Comparison of ENCODE assay signal across 10 cellular contexts in the genomic region with DNA sequence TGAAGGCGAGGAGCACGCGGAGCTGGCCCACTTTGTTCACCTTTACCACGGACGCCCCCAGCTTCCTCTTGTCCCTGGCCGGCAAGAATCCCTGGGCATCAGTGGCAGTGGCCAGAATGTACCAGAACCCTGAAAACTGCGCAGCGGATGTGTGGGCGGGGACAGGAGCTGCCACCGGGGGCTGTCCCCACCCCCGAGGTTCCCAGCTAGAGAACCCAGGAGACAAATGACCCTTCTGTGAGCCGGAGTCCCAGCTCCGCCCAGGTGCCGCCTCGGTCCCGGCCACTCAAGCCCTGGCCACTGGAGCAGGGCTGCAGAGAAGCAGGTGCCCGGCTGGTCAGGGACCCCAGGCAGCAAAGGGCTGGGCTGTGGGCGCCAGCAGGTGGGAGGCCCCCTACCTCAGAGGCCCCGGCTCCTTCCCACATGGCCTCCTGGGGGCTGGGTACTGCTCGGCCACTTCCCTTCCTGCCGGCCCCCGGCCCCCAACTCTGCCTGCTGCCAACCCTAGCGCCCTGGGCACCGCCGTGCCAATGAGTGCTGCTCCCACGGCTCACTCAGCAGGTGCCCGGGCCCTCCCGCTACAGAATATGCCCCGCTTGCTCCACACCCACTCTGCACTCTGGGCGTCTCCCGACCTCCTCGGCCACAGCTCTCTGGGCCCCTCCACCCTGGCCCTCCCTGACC. TPM values are rescaled to one million over a fixed set of nuclear protein-coding genes. Genes with fewer than 3 reads are reported as not detected.
A peak's percentile ranks its signal among the peaks of the same experiment; 100 is the strongest.
DNase-seq lines count a peak whose midpoint lies in the region; ATAC-seq and TF ChIP-seq lines count a peak whose summit lies in the region.
"Had no signal": no experiment of that assay in that cellular context is flagged by ENCODE, and none has a peak within 500 bp of the region (broad histone marks: within the 10 kb centered on the region; RNA-seq: fewer than 3 reads in every experiment).

No MANE protein-coding gene starts in this region.

- TF ChIP-seq CTCF in PC-3 (conservative IDR thresholded peaks at IDR 0.05; ENCODE audit: low read depth, low read length) (no peak), coronary artery (IDR thresholded peaks at IDR 0.05) (no peak)

- no peaks in the 10 kb centered on the region for H3K79me2 ChIP-seq in PC-3 (ENCODE audit: low read length)

- no peaks in the 10 kb centered on the region for H3F3A ChIP-seq in PC-3 (ENCODE audit: low read length, unreplicated experiment)

- no peak overlapping the region for H3K27ac ChIP-seq in PC-3 (ENCODE audit: low read length)
- H3K27ac ChIP-seq in coronary artery: no peak overlapping the region

- H3K27ac Mint-ChIP-seq in T-helper 2 cell treated with Interferon-gamma antibody and Interleukin-4, amounts not matched to agents 5 μg/mL and 100 μg/mL, for 36 hours: no peak overlapping the region
- H3K27ac Mint-ChIP-seq in stimulated activated effector memory CD8-positive, alpha-beta T cell treated with anti-CD3 and anti-CD28 coated beads, Interleukin-12 subunit alpha, Interleukin-12 subunit beta, amount 100 ng/mL, for 72 hours: no peak overlapping the region
- H3K27ac Mint-ChIP-seq: H9 had no signal

- H3K4me3 Mint-ChIP-seq in T-helper 2 cell treated with Interferon-gamma antibody and Interleukin-4, amounts not matched to agents 5 μg/mL and 100 μg/mL, for 36 hours: no peak overlapping the region
- H3K4me3 Mint-ChIP-seq in stimulated activated effector memory CD8-positive, alpha-beta T cell treated with anti-CD3 and anti-CD28 coated beads, Interleukin-12 subunit alpha, Interleukin-12 subunit beta, amount 100 ng/mL, for 72 hours: peak overlapping the region; percentile 34

- H3K9me3 ChIP-seq in PC-3 (ENCODE audit: low read length): no peaks in the 10 kb centered on the region

- POLR2A ChIA-PET in PC-3 (lab: Charles Lee; ENCODE audit: unreplicated experiment): no interaction called here

- peak; percentile 52 for DNase-seq in T-helper 2 cell treated with Interferon-gamma antibody and Interleukin-4, amounts not matched to agents 5 μg/mL and 100 μg/mL, for 36 hours (ENCODE audit: low spot score)
- no peak for DNase-seq in T-helper 2 cell
- no peak for DNase-seq in PC-3
- no peak for DNase-seq in coronary artery (ENCODE audit: low spot score)
- DNase-seq in stimulated activated effector memory CD8-positive, alpha-beta T cell treated with anti-CD3 and anti-CD28 coated beads, Interleukin-12 subunit alpha, Interleukin-12 subunit beta, amount 100 ng/mL, for 72 hours (ENCODE audit: low spot score in 2 of 2): no peak
- no peak for DNase-seq in NCI-H524 (lab: John Stamatoyannopoulos, UW)
- DNase-seq in epidermal melanocyte (ENCODE audit: insufficient read length, low spot score): no peak
- DNase-seq in OCI-M2 (lab: John Stamatoyannopoulos, UW; ENCODE audit: unreplicated experiment): no peak
- DNase-seq: activated gamma-delta T cell had no signal

- H3K36me3 ChIP-seq in PC-3 (ENCODE audit: low read depth, low read length): no peaks in the 10 kb centered on the region

- BruUV-seq in PC-3 (replicated peaks; lab: Mats Ljungman, UMichigan): no TSS peak

- CTCF ChIA-PET in PC-3 (lab: Charles Lee): interaction anchor here (0.6 kb wide), 1 partner anchor 13 kb away, joined by 3 read pairs; no protein-coding TSS in a partner anchor

- no peak overlapping the region for H3K9ac ChIP-seq in PC-3 (ENCODE audit: low read length)

- H3K4me1 ChIP-seq in PC-3 (ENCODE audit: insufficient read depth, low read length): no peaks in the 10 kb centered on the region

- peak; percentile 52 for ATAC-seq in PC-3
- ATAC-seq in stimulated activated effector memory CD8-positive, alpha-beta T cell treated with anti-CD3 and anti-CD28 coated beads, Interleukin-12 subunit alpha, Interleukin-12 subunit beta, amount 100 ng/mL, for 72 hours: peak; percentile 50

- H3K9me3 Mint-ChIP-seq in T-helper 2 cell treated with Interferon-gamma antibody and Interleukin-4, amounts not matched to agents 5 μg/mL and 100 μg/mL, for 36 hours: no peaks in the 10 kb centered on the region
- H3K9me3 Mint-ChIP-seq in stimulated activated effector memory CD8-positive, alpha-beta T cell treated with anti-CD3 and anti-CD28 coated beads, Interleukin-12 subunit alpha, Interleukin-12 subunit beta, amount 100 ng/mL, for 72 hours: no peaks in the 10 kb centered on the region
- H3K9me3 Mint-ChIP-seq: H9 had no signal

- H3K4me3 ChIP-seq in PC-3 (ENCODE audit: low read length): no peak overlapping the region
- H3K4me3 ChIP-seq in coronary artery: peak overlapping the region; percentile 28

- H3K4me1 Mint-ChIP-seq in T-helper 2 cell treated with Interferon-gamma antibody and Interleukin-4, amounts not matched to agents 5 μg/mL and 100 μg/mL, for 36 hours (ENCODE audit: low read depth): no peaks in the 10 kb centered on the region
- peaks cover 8% of the 10 kb centered on the region for H3K4me1 Mint-ChIP-seq in stimulated activated effector memory CD8-positive, alpha-beta T cell treated with anti-CD3 and anti-CD28 coated beads, Interleukin-12 subunit alpha, Interleukin-12 subunit beta, amount 100 ng/mL, for 72 hours

- H2AFZ ChIP-seq in PC-3 (ENCODE audit: low read length): peak overlapping the region; percentile 48; the same call in 1 of the 2 replicates

- H3K27me3 ChIP-seq in PC-3 (ENCODE audit: low read length): peaks cover 18% of the 10 kb centered on the region

- intact Hi-C loops in PC-3 (cut with micrococcal nuclease): no loop called here

- peak overlapping the region; percentile 64 for H3K4me2 ChIP-seq in PC-3 (ENCODE audit: low read length)

- no peaks in the 10 kb centered on the region for H3K36me3 Mint-ChIP-seq in T-helper 2 cell treated with Interferon-gamma antibody and Interleukin-4, amounts not matched to agents 5 μg/mL and 100 μg/mL, for 36 hours (ENCODE audit: low read depth)
- H3K36me3 Mint-ChIP-seq in stimulated activated effector memory CD8-positive, alpha-beta T cell treated with anti-CD3 and anti-CD28 coated beads, Interleukin-12 subunit alpha, Interleukin-12 subunit beta, amount 100 ng/mL, for 72 hours: no peaks in the 10 kb centered on the region

- H3K27me3 Mint-ChIP-seq in T-helper 2 cell treated with Interferon-gamma antibody and Interleukin-4, amounts not matched to agents 5 μg/mL and 100 μg/mL, for 36 hours (ENCODE audit: low read depth): peaks cover 5% of the 10 kb centered on the region

- H4K20me1 ChIP-seq in PC-3 (ENCODE audit: low read length): no peaks in the 10 kb centered on the region

- no peaks in the 10 kb centered on the region for H3K9me2 ChIP-seq in PC-3 (replicated peaks; ENCODE audit: low read length)

RNA-seq across cellular contexts. Expression of gene LCN10, which starts 0.7 kb away (rescaled TPM):
- not detected in 2 replicates for total RNA-seq in PC-3 (2014; rRNA removed)

RNA-seq across cellular contexts. Expression of gene LCN6, which starts 6.3 kb away (rescaled TPM):
- total RNA-seq in PC-3 (2014; rRNA removed): not detected in 2 replicates
- total RNA-seq: H9 had no signal

RNA-seq across cellular contexts. Expression of gene LCN8, which starts 16.0 kb away (rescaled TPM):
- not detected in 2 replicates for total RNA-seq in PC-3 (2014; rRNA removed)
- total RNA-seq: H9 had no signal

RNA-seq across cellular contexts. Expression of gene LCN15, which starts 22.3 kb away (rescaled TPM):
- not detected in 2 replicates for total RNA-seq in PC-3 (2014; rRNA removed)
- total RNA-seq: H9 had no signal

RNA-seq across cellular contexts. Expression of gene DIPK1B, which starts 29.7 kb away (rescaled TPM):
- 19.5 and 26.3 TPM in 2 replicates for total RNA-seq in PC-3 (2014; rRNA removed)
